ENCODE assay signal across 2 cellular contexts in genomic region chr16:87227651-87228015, GRCh38.
TF ChIP-seq lines count a peak whose summit lies in the region.

No MANE protein-coding gene starts in this region.

TF ChIP-seq in GM23338, 12 proteins besides CTCF, POLR2A, EP300 and RAD21 (continued from another document):
- TF ChIP-seq REST (IDR thresholded peaks at IDR 0.05; ENCODE audit: unreplicated experiment) (no peak), ZNF462 (CRISPR knock-in tag; IDR thresholded peaks at IDR 0.05) (no peak), NANOG (IDR thresholded peaks at IDR 0.05; ENCODE audit: borderline replicate concordance) (no peak), EZH2phosphoT487 (IDR thresholded peaks at IDR 0.05; ENCODE audit: unreplicated experiment) (no peak), ZNF114 (CRISPR knock-in tag; IDR thresholded peaks at IDR 0.05) (no peak), STAT1 (IDR thresholded peaks at IDR 0.05; ENCODE audit: unreplicated experiment) (no peak), ZNF331 (CRISPR knock-in tag; IDR thresholded peaks at IDR 0.05; ENCODE audit: low read depth) (no peak), CREB1 (CRISPR knock-in tag; IDR thresholded peaks at IDR 0.05; ENCODE audit: low read depth) (no peak), EZH2 (IDR thresholded peaks at IDR 0.05; ENCODE audit: low read depth, unreplicated experiment) (no peak)

TF ChIP-seq in H1, 55 proteins besides CTCF, POLR2A, EP300 and RAD21 (continued from another document):
- TF ChIP-seq ATF3 (IDR thresholded peaks at IDR 0.05; ENCODE audit: insufficient read depth, low read depth, low read length) (no peak), BRCA1 (IDR thresholded peaks at IDR 0.05; ENCODE audit: low read depth, low read length) (no peak), SP4 (IDR thresholded peaks at IDR 0.05; ENCODE audit: low read length) (no peak), POU5F1 (IDR thresholded peaks at IDR 0.05; ENCODE audit: low read depth, low read length) (no peak), SRF (IDR thresholded peaks at IDR 0.05; ENCODE audit: low read depth, low read length) (no peak), KDM5A (IDR thresholded peaks at IDR 0.05; ENCODE audit: low read length) (no peak), RFX5 (IDR thresholded peaks at IDR 0.05; ENCODE audit: borderline replicate concordance, low read depth, low read length) (no peak)
